Comparison of ENCODE assay signal across 1 cellular context in the genomic region with DNA sequence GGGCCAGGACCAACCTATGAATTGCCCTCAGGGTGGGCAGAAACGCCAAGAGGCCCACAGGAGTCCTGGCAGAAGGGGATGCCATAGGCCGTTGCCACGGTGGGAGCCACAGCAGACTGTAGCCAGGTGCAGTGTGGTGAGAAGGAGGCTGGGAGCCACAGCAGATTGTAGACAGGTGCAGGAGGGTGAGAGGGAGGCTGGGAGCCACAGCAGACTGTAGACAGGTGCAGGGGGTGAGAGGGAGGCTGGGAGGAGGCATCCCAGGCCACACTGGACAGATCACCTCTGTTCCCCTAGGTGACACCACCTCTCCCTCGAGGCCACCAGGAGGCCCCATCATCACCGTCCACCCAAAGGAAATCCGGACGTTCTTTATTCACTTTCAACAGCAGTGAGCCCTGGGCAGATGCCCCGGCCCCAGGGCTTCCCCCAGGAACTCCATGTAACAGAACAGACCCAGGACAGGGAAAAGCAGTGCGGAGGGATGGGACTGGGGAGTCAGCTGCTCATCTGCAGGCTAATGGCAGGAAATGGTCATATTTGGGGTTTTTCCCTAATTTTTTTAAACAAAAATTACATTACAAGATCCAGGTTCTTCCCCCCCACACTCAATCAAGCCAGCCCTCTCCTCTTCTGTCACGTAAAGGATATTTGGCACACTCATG.
TF ChIP-seq lines count a peak whose summit lies in the region.

No MANE protein-coding gene starts in this region.

TF ChIP-seq in WTC11, 78 proteins besides CTCF, POLR2A, EP300 and RAD21 (continued from another document):
- TF ChIP-seq, protein P1, sequence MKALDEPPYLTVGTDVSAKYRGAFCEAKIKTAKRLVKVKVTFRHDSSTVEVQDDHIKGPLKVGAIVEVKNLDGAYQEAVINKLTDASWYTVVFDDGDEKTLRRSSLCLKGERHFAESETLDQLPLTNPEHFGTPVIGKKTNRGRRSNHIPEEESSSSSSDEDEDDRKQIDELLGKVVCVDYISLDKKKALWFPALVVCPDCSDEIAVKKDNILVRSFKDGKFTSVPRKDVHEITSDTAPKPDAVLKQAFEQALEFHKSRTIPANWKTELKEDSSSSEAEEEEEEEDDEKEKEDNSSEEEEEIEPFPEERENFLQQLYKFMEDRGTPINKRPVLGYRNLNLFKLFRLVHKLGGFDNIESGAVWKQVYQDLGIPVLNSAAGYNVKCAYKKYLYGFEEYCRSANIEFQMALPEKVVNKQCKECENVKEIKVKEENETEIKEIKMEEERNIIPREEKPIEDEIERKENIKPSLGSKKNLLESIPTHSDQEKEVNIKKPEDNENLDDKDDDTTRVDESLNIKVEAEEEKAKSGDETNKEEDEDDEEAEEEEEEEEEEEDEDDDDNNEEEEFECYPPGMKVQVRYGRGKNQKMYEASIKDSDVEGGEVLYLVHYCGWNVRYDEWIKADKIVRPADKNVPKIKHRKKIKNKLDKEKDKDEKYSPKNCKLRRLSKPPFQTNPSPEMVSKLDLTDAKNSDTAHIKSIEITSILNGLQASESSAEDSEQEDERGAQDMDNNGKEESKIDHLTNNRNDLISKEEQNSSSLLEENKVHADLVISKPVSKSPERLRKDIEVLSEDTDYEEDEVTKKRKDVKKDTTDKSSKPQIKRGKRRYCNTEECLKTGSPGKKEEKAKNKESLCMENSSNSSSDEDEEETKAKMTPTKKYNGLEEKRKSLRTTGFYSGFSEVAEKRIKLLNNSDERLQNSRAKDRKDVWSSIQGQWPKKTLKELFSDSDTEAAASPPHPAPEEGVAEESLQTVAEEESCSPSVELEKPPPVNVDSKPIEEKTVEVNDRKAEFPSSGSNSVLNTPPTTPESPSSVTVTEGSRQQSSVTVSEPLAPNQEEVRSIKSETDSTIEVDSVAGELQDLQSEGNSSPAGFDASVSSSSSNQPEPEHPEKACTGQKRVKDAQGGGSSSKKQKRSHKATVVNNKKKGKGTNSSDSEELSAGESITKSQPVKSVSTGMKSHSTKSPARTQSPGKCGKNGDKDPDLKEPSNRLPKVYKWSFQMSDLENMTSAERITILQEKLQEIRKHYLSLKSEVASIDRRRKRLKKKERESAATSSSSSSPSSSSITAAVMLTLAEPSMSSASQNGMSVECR (CRISPR knock-in tag; IDR thresholded peaks at IDR 0.05; ENCODE audit: borderline replicate concordance) = no peak
- no peak for TF ChIP-seq ZNF671 (CRISPR knock-in tag; IDR thresholded peaks at IDR 0.05)
- no peak for TF ChIP-seq NR1H2 (CRISPR knock-in tag; IDR thresholded peaks at IDR 0.05)
- TF ChIP-seq ZNF263 (CRISPR knock-in tag; IDR thresholded peaks at IDR 0.05; ENCODE audit: low read depth) = no peak
- no peak for TF ChIP-seq TCF7 (CRISPR knock-in tag; IDR thresholded peaks at IDR 0.05; ENCODE audit: low read depth)
- TF ChIP-seq, protein P2, sequence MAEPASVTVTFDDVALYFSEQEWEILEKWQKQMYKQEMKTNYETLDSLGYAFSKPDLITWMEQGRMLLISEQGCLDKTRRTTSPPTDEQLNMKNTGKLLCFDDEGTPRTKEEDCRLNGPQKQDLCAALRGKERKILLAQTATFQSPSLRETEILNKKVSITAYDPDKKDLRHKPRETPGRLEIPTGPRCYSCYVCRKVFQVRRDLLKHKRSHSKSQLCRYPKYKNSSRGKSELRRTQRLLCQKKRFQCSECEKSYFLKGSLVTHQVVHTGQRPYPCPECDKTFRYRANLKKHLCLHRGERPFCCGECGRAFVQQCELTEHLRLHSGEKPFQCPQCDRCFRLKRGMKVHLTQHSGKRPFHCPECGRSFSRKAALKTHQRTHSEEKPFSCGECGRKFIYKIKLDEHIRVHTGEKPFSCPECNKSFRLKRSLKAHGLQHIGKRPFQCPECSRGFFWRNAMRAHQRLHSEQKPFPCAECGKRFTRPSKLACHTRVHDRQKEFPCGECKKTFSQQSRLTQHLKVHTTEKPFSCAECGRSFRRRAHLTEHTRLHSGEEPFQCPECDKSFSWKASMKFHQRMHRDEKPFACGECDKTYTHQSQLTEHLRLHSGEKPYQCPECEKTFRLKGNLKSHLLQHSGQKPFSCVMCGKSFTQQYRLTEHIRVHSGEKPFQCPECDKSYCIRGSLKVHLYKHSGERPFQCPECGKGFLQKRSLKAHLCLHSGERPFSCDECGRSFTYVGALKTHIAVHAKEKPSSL (CRISPR knock-in tag; conservative IDR thresholded peaks at IDR 0.05) = no peak
- TF ChIP-seq RELA (CRISPR knock-in tag; IDR thresholded peaks at IDR 0.05; ENCODE audit: borderline replicate concordance) = no peak
- TF ChIP-seq GRHL2 (CRISPR knock-in tag; IDR thresholded peaks at IDR 0.05; ENCODE audit: insufficient replicate concordance, severe bottlenecking) = no peak
- TF ChIP-seq, protein P3, sequence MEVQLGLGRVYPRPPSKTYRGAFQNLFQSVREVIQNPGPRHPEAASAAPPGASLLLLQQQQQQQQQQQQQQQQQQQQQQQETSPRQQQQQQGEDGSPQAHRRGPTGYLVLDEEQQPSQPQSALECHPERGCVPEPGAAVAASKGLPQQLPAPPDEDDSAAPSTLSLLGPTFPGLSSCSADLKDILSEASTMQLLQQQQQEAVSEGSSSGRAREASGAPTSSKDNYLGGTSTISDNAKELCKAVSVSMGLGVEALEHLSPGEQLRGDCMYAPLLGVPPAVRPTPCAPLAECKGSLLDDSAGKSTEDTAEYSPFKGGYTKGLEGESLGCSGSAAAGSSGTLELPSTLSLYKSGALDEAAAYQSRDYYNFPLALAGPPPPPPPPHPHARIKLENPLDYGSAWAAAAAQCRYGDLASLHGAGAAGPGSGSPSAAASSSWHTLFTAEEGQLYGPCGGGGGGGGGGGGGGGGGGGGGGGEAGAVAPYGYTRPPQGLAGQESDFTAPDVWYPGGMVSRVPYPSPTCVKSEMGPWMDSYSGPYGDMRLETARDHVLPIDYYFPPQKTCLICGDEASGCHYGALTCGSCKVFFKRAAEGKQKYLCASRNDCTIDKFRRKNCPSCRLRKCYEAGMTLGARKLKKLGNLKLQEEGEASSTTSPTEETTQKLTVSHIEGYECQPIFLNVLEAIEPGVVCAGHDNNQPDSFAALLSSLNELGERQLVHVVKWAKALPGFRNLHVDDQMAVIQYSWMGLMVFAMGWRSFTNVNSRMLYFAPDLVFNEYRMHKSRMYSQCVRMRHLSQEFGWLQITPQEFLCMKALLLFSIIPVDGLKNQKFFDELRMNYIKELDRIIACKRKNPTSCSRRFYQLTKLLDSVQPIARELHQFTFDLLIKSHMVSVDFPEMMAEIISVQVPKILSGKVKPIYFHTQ (CRISPR knock-in tag; IDR thresholded peaks at IDR 0.05) = no peak
- TF ChIP-seq NFYB (CRISPR knock-in tag; conservative IDR thresholded peaks at IDR 0.05; ENCODE audit: low read depth) = no peak
- TF ChIP-seq TP53 (CRISPR knock-in tag; IDR thresholded peaks at IDR 0.05) = no peak
- TF ChIP-seq, protein P4, sequence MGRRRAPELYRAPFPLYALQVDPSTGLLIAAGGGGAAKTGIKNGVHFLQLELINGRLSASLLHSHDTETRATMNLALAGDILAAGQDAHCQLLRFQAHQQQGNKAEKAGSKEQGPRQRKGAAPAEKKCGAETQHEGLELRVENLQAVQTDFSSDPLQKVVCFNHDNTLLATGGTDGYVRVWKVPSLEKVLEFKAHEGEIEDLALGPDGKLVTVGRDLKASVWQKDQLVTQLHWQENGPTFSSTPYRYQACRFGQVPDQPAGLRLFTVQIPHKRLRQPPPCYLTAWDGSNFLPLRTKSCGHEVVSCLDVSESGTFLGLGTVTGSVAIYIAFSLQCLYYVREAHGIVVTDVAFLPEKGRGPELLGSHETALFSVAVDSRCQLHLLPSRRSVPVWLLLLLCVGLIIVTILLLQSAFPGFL (CRISPR knock-in tag; IDR thresholded peaks at IDR 0.05; ENCODE audit: borderline replicate concordance) = no peak
